ENCODE assay signal across 13 cellular contexts in genomic region chr13:112818040-112818697, GRCh38.
DNase-seq lines count a peak whose midpoint lies in the region; ATAC-seq and TF ChIP-seq lines count a peak whose summit lies in the region.
"Had no signal": no experiment of that assay in that cellular context is flagged by ENCODE, and none has a peak within 500 bp of the region (broad histone marks: within the 10 kb centered on the region; RNA-seq: fewer than 3 reads in every experiment).

No MANE protein-coding gene starts in this region.

- no peak for TF ChIP-seq EP300 in sigmoid colon (IDR thresholded peaks at IDR 0.05)

- H3K27me3 ChIP-seq in left ventricle myocardium inferior (ENCODE audit: low read depth) (no peaks in the 10 kb centered on the region), sigmoid colon (no peaks in the 10 kb centered on the region), aorta (ENCODE audit: control insufficient read depth in 1 of 2, insufficient read depth in 2 of 2, low read length in 1 of 2) (no peaks in the 10 kb centered on the region), Caco-2 (replicated peaks; ENCODE audit: control insufficient read depth, insufficient read depth, low read length) (no peaks in the 10 kb centered on the region)

- no TSS peak for BruUV-seq in Caco-2 (replicated peaks; lab: Mats Ljungman, UMichigan)

- WGBS in sigmoid colon, 2 donors = 98% methylated on average over 38 of the region's 38 CpGs
- 96 to 97% methylated on average over 38 of the region's 38 CpGs for WGBS in aorta, 2 donors

- H3K36me3 ChIP-seq in left ventricle myocardium inferior (peaks cover 66% of the 10 kb centered on the region), sigmoid colon (peaks cover 16 to 59% (median 27%) of the 10 kb centered on the region in 4 donors), aorta (ENCODE audit: control insufficient read depth in 1 of 2, insufficient read depth in 2 of 2, low read length in 1 of 2) (peaks cover 0 to 4% of the 10 kb centered on the region in 2 donors), Caco-2 (ENCODE audit: control insufficient read depth, insufficient read depth, low read length) (peaks cover 11% of the 10 kb centered on the region)

- ATAC-seq in Right ventricle myocardium inferior (no peak), aorta (ENCODE audit: low FRiP score) (no peak)
- ATAC-seq: HCT116 had no signal

- H3K27ac ChIP-seq in left ventricle myocardium inferior (replicated peaks) = no peak overlapping the region
- H3K27ac ChIP-seq in sigmoid colon = no peak overlapping the region
- no peak overlapping the region for H3K27ac ChIP-seq in aorta (ENCODE audit: low read depth in 1 of 2, low read length in 2 of 2)
- H3K27ac ChIP-seq: 22Rv1, HL-60 had no signal

- POLR2A ChIA-PET in Caco-2 (lab: Charles Lee) = no interaction called here

- H3K9me3 ChIP-seq in left ventricle myocardium inferior (replicated peaks) = peaks cover 7% of the 10 kb centered on the region
- H3K9me3 ChIP-seq in sigmoid colon = no peaks in the 10 kb centered on the region
- H3K9me3 ChIP-seq in aorta (ENCODE audit: control insufficient read depth, low read length) = no peaks in the 10 kb centered on the region
- H3K9me3 ChIP-seq in Caco-2 = no peaks in the 10 kb centered on the region

- peaks cover 92% of the 10 kb centered on the region for H3K36me3 Mint-ChIP-seq in Caco-2 (ENCODE audit: insufficient read depth, unreplicated experiment)

- no peak for TF ChIP-seq POLR2A in sigmoid colon (IDR thresholded peaks at IDR 0.05)

- CTCF ChIA-PET in Caco-2 (lab: Charles Lee) = no interaction called here

- H3K4me3 Mint-ChIP-seq in Caco-2 (ENCODE audit: unreplicated experiment) = no peak overlapping the region
- H3K4me3 Mint-ChIP-seq: CD8-positive, alpha-beta memory T cell had no signal

- TF ChIP-seq CTCF in left ventricle myocardium inferior (IDR thresholded peaks at IDR 0.05; ENCODE audit: borderline replicate concordance) = no peak
- no peak for TF ChIP-seq CTCF in sigmoid colon (IDR thresholded peaks at IDR 0.05)
- no peak for TF ChIP-seq CTCF in Caco-2 (IDR thresholded peaks at IDR 0.05; ENCODE audit: insufficient read depth in 1 of 2, low read depth in 1 of 2, low read length in 1 of 2, severe bottlenecking in 1 of 2, unreplicated experiment in 1 of 2)

- H3K4me1 ChIP-seq in left ventricle myocardium inferior = peaks cover 4% of the 10 kb centered on the region
- no peaks in the 10 kb centered on the region for H3K4me1 ChIP-seq in sigmoid colon
- H3K4me1 ChIP-seq in aorta (ENCODE audit: control insufficient read depth in 1 of 2, insufficient read depth in 2 of 2, low read length in 2 of 2) = no peaks in the 10 kb centered on the region
- H3K4me1 ChIP-seq in Caco-2 = no peaks in the 10 kb centered on the region

- intact Hi-C loops in Right ventricle myocardium inferior (cut with DNase I) = loop anchor here (10.0 kb wide), 1 partner anchor 133 kb away; no protein-coding TSS in a partner anchor
- intact Hi-C loops in left ventricle myocardium inferior (cut with micrococcal nuclease) = no loop called here
- intact Hi-C loops in sigmoid colon (cut with DNase I) = no loop called here
- intact Hi-C loops in aorta (cut with DNase I) = no loop called here
- intact Hi-C loops in Caco-2 (cut with micrococcal nuclease; ENCODE audit: unreplicated experiment) = no loop called here

- H3K27ac Mint-ChIP-seq in Caco-2 (ENCODE audit: unreplicated experiment) = no peak overlapping the region

- peak; percentile 37 for DNase-seq in Right ventricle myocardium inferior (ENCODE audit: missing footprints)
- DNase-seq in left ventricle myocardium inferior = no peak
- DNase-seq in mesenteric fat pad (ENCODE audit: low spot score) = peak; percentile 79
- DNase-seq in sigmoid colon = peak; percentile 14
- DNase-seq in aorta = peak; percentile 18 to 51
- DNase-seq in NCI-H2196 (lab: John Stamatoyannopoulos, UW; ENCODE audit: unreplicated experiment) = no peak
- no peak for DNase-seq in Caco-2
- no peak for DNase-seq in pons (ENCODE audit: low spot score)
- DNase-seq: CD8-positive, alpha-beta memory T cell; DMS 273 treated with DMSO at 0.1 percent for 48 hours had no signal

- H3K4me3 ChIP-seq in left ventricle myocardium inferior = no peak overlapping the region
- H3K4me3 ChIP-seq in sigmoid colon = no peak overlapping the region
- H3K4me3 ChIP-seq in aorta (ENCODE audit: low read length in 2 of 2) = no peak overlapping the region
- no peak overlapping the region for H3K4me3 ChIP-seq in Caco-2 (ENCODE audit: low read depth, low read length)

- no peaks in the 10 kb centered on the region for H3K27me3 Mint-ChIP-seq in Caco-2 (ENCODE audit: insufficient read depth, unreplicated experiment)
- H3K27me3 Mint-ChIP-seq: CD8-positive, alpha-beta memory T cell had no signal

- H3K9me3 Mint-ChIP-seq in Caco-2 (ENCODE audit: unreplicated experiment) = no peaks in the 10 kb centered on the region

- no peaks in the 10 kb centered on the region for H3K4me1 Mint-ChIP-seq in Caco-2 (ENCODE audit: low read depth, unreplicated experiment)
- H3K4me1 Mint-ChIP-seq: CD8-positive, alpha-beta memory T cell had no signal

Comparison
In these comparisons a context has a peak if more than half of its experiments do, and no peak if none do; other contexts are left out.
1. DNase-seq: peak in Right ventricle myocardium inferior (single experiment), mesenteric fat pad (single experiment), sigmoid colon (single experiment) and aorta (2 of 2); none in left ventricle myocardium inferior (single experiment), NCI-H2196 (single experiment), Caco-2 (0 of 2) and pons (single experiment).